22 cellular contexts compared by ENCODE assay signal in the genomic region with DNA sequence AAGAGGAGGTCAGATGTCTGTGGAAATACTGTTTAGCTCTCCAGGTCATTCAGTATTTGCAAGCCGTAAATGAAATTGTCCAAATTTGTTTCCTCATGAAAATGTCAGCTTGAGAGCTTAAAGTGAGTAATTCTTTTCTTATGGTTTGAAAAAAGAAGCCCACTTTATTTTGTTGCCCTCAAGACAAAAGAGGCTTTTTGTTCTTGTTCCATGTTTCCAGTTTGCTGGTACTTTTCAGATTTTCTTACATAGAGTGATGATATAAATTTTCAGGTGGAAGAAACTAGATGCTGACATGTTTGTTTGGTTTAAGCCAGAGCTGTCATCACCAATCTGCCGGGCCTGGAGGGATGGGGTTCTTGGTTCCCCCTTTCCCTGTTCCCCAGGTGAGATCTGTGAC.
DNase-seq lines count a peak whose midpoint lies in the region.
"Had no signal": no experiment of that assay in that cellular context is flagged by ENCODE, and none has a peak within 500 bp of the region (broad histone marks: within the 10 kb centered on the region; RNA-seq: fewer than 3 reads in every experiment).

No MANE protein-coding gene starts in this region.

- peak; percentile 45 for DNase-seq in left kidney (ENCODE audit: low read depth, low spot score)
- DNase-seq in activated gamma-delta T cell (lab: John Stamatoyannopoulos, UW) = no peak
- DNase-seq: 8988T; ACHN; AML-193; BE2C; C1 segment of cervical spinal cord; Caco-2; Calu3; CD4-positive, alpha-beta memory T cell; CD4-positive, alpha-beta T cell; CD4-positive, CD25-positive, alpha-beta regulatory T cell; CD8-positive, alpha-beta memory T cell; CD8-positive, alpha-beta T cell; COR-L47; DMS 273 treated with DMSO at 0.1 percent for 48 hours; DMS153; DMS53; DMS79; DMS79 treated with DMSO at 0.1 percent for 48 hours; DND-41; EL had no signal
